10 cellular contexts compared by ENCODE assay signal in the genomic region with DNA sequence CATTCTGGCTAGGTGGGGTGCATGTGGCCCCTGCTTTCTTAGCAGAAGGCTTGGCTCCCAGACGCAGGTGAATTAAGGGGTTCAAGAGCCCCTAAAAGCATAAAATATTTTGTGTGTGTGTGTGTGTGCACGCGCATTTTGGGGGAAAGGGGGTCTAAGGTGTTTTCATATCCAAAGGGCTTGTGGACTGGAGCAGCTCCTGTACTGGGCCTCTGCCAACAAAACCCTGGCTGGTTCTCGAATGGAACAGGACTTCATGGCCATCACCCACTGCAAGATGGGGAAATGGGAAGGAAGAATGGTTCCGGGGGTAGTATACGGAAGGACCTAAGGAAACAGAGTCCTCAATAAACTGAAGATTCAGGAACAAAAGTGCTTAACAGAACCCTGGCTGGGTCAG. TPM values are rescaled to one million over a fixed set of nuclear protein-coding genes. Genes with fewer than 3 reads are reported as not detected.
A peak's percentile ranks its signal among the peaks of the same experiment; 100 is the strongest.
DNase-seq lines count a peak whose midpoint lies in the region; TF ChIP-seq lines count a peak whose summit lies in the region.
"Had no signal": no experiment of that assay in that cellular context is flagged by ENCODE, and none has a peak within 500 bp of the region (broad histone marks: within the 10 kb centered on the region; RNA-seq: fewer than 3 reads in every experiment).

No MANE protein-coding gene starts in this region.

- no peaks in the 10 kb centered on the region for H3K27me3 ChIP-seq in thyroid gland

- H3K4me1 Mint-ChIP-seq in activated CD4-positive, alpha-beta memory T cell treated with anti-CD3 and anti-CD28 coated beads, Interleukin-2, amount 10 ng/mL, durations not matched to agents 7 days and 5 days, result peaks cover 57% of the 10 kb centered on the region
- H3K4me1 Mint-ChIP-seq in activated CD4-positive, alpha-beta memory T cell treated with anti-CD3 and anti-CD28 coated beads for 36 hours (ENCODE audit: low read depth), result peaks cover 41% of the 10 kb centered on the region
- H3K4me1 Mint-ChIP-seq in endothelial cell (ENCODE audit: unreplicated experiment), result peaks cover 61% of the 10 kb centered on the region

- H3K36me3 ChIP-seq in thyroid gland, result no peaks in the 10 kb centered on the region

- H3K36me3 Mint-ChIP-seq in activated CD4-positive, alpha-beta memory T cell treated with anti-CD3 and anti-CD28 coated beads, Interleukin-2, amount 10 ng/mL, durations not matched to agents 7 days and 5 days (ENCODE audit: low read depth), result peaks cover 45% of the 10 kb centered on the region
- peaks cover 25% of the 10 kb centered on the region for H3K36me3 Mint-ChIP-seq in activated CD4-positive, alpha-beta memory T cell treated with anti-CD3 and anti-CD28 coated beads for 36 hours
- H3K36me3 Mint-ChIP-seq in endothelial cell (ENCODE audit: low read depth, unreplicated experiment), result peaks cover 16% of the 10 kb centered on the region

- CTCF ChIA-PET in activated CD4-positive, alpha-beta memory T cell treated with anti-CD3 and anti-CD28 coated beads, Interleukin-2, amount 10 ng/mL, durations not matched to agents 7 days and 5 days (lab: Charles Lee), result interaction anchor here (0.6 to 4.7 kb wide), 15 partner anchors 9 to 184 kb away, joined by 3 to 28 read pairs (median 12); partner anchors contain the start of genes C12orf57, ENO2, LRRC23 and PTPN6
- CTCF ChIA-PET in activated CD4-positive, alpha-beta memory T cell treated with anti-CD3 and anti-CD28 coated beads for 36 hours (lab: Charles Lee), result interaction anchor here (0.6 to 4.8 kb wide), 17 partner anchors 10 to 185 kb away, joined by 3 to 42 read pairs (median 8); partner anchors contain the start of genes C12orf57, C1RL, ENO2 and RNU7-1

- peaks cover 25 to 32% of the 10 kb centered on the region in 2 donors for H3K4me1 ChIP-seq in thyroid gland

- H3K27me3 Mint-ChIP-seq in activated CD4-positive, alpha-beta memory T cell treated with anti-CD3 and anti-CD28 coated beads, Interleukin-2, amount 10 ng/mL, durations not matched to agents 7 days and 5 days, result no peaks in the 10 kb centered on the region
- no peaks in the 10 kb centered on the region for H3K27me3 Mint-ChIP-seq in activated CD4-positive, alpha-beta memory T cell treated with anti-CD3 and anti-CD28 coated beads for 36 hours
- H3K27me3 Mint-ChIP-seq in endothelial cell (ENCODE audit: unreplicated experiment), result peaks cover 30% of the 10 kb centered on the region

- no peak overlapping the region for H3K4me3 Mint-ChIP-seq in activated CD4-positive, alpha-beta memory T cell treated with anti-CD3 and anti-CD28 coated beads, Interleukin-2, amount 10 ng/mL, durations not matched to agents 7 days and 5 days
- no peak overlapping the region for H3K4me3 Mint-ChIP-seq in activated CD4-positive, alpha-beta memory T cell treated with anti-CD3 and anti-CD28 coated beads for 36 hours
- H3K4me3 Mint-ChIP-seq in endothelial cell (ENCODE audit: unreplicated experiment), result no peak overlapping the region

- H3K9me3 ChIP-seq in thyroid gland, result no peaks in the 10 kb centered on the region

- WGBS in thyroid gland, 2 donors, result 50 to 58% methylated on average over 6 of the region's 6 CpGs

- POLR2A ChIA-PET in activated CD4-positive, alpha-beta memory T cell treated with anti-CD3 and anti-CD28 coated beads, Interleukin-2, amount 10 ng/mL, durations not matched to agents 7 days and 5 days (lab: Charles Lee), result interaction anchor here (0.8 to 19.4 kb wide), 10 partner anchors 12 to 184 kb away, joined by 3 to 295 read pairs (median 3); partner anchors contain the start of genes C12orf57, LPCAT3, PTPN6 and RNU7-1
- POLR2A ChIA-PET in activated CD4-positive, alpha-beta memory T cell treated with anti-CD3 and anti-CD28 coated beads for 36 hours (lab: Charles Lee), result interaction anchor here (0.8 to 4.7 kb wide), 5 partner anchors 11 to 51 kb away, joined by 3 to 39 read pairs (median 10); partner anchors contain the start of genes C12orf57, RNU7-1 and SPSB2

- TF ChIP-seq CTCF in endothelial cell (IDR thresholded peaks at IDR 0.05; ENCODE audit: unreplicated experiment) (no peak), thyroid gland (IDR thresholded peaks at IDR 0.05) (no peak)

- H3K9me3 Mint-ChIP-seq in activated CD4-positive, alpha-beta memory T cell treated with anti-CD3 and anti-CD28 coated beads, Interleukin-2, amount 10 ng/mL, durations not matched to agents 7 days and 5 days, result no peaks in the 10 kb centered on the region
- H3K9me3 Mint-ChIP-seq in activated CD4-positive, alpha-beta memory T cell treated with anti-CD3 and anti-CD28 coated beads for 36 hours, result no peaks in the 10 kb centered on the region
- no peaks in the 10 kb centered on the region for H3K9me3 Mint-ChIP-seq in endothelial cell (ENCODE audit: unreplicated experiment)
- H3K9me3 Mint-ChIP-seq: activated T-cell treated with anti-CD3 and anti-CD28 coated beads, Interleukin-2, amount 50 U/mL, for 4 hours had no signal

- peak overlapping the region; percentile 45 for H3K27ac Mint-ChIP-seq in activated CD4-positive, alpha-beta memory T cell treated with anti-CD3 and anti-CD28 coated beads, Interleukin-2, amount 10 ng/mL, durations not matched to agents 7 days and 5 days
- no peak overlapping the region for H3K27ac Mint-ChIP-seq in activated CD4-positive, alpha-beta memory T cell treated with anti-CD3 and anti-CD28 coated beads for 36 hours
- peak overlapping the region; percentile 97 for H3K27ac Mint-ChIP-seq in endothelial cell (ENCODE audit: unreplicated experiment)

- H3K4me3 ChIP-seq in thyroid gland (replicated peaks in 1 of 3), result no peak overlapping the region
- H3K4me3 ChIP-seq: smooth muscle cell had no signal

- no peak for DNase-seq in activated CD4-positive, alpha-beta memory T cell treated with anti-CD3 and anti-CD28 coated beads, Interleukin-2, amount 10 ng/mL, durations not matched to agents 7 days and 5 days
- DNase-seq in activated CD4-positive, alpha-beta memory T cell treated with anti-CD3 and anti-CD28 coated beads for 36 hours, result no peak
- DNase-seq in endothelial cell (ENCODE audit: low spot score) (no peak), thyroid gland (no peak), DMS 273 treated with DMSO at 0.1 percent for 48 hours (lab: John Stamatoyannopoulos, UW) (no peak), NCI-H345 (lab: John Stamatoyannopoulos, UW) (no peak)

- TF ChIP-seq POLR2A in thyroid gland (IDR thresholded peaks at IDR 0.05), result no peak

- H3K27ac ChIP-seq in thyroid gland, result peak overlapping the region; percentile 93 to 99 (median 98)

- intact Hi-C loops in activated CD4-positive, alpha-beta memory T cell treated with anti-CD3 and anti-CD28 coated beads for 36 hours (cut with micrococcal nuclease), result loop anchor here (1.0 to 5.0 kb wide), 6 partner anchors 14 to 185 kb away; partner anchors contain the start of genes C12orf57, C1R and C1RL
- intact Hi-C loops in thyroid gland (cut with DNase I), result no loop called here

RNA-seq across cellular contexts. Expression of gene ATN1, which starts 3.9 kb away (rescaled TPM):
- 10 to 100 TPM; 33.9 to 34.6 TPM for total RNA-seq in activated CD4-positive, alpha-beta memory T cell treated with anti-CD3 and anti-CD28 coated beads, Interleukin-2, amount 10 ng/mL, durations not matched to agents 7 days and 5 days
- total RNA-seq in activated CD4-positive, alpha-beta memory T cell treated with anti-CD3 and anti-CD28 coated beads for 36 hours, result 10 to 100 TPM; 34.8 to 37.8 TPM
- total RNA-seq in endothelial cell (ENCODE audit: unreplicated experiment) (144 TPM), thyroid gland (100 to 1,000 TPM in 1 of 4 donors, 10 to 100 TPM in 3; 53.3 to 100 (median 84.9) TPM)

RNA-seq across cellular contexts. Expression of gene ENO2, which starts 9.5 kb away (rescaled TPM):
- total RNA-seq in activated CD4-positive, alpha-beta memory T cell treated with anti-CD3 and anti-CD28 coated beads, Interleukin-2, amount 10 ng/mL, durations not matched to agents 7 days and 5 days, result 100 to 1,000 TPM; 206 to 207 TPM
- total RNA-seq in activated CD4-positive, alpha-beta memory T cell treated with anti-CD3 and anti-CD28 coated beads for 36 hours, result 100 to 1,000 TPM; 185 to 193 TPM
- total RNA-seq in endothelial cell (ENCODE audit: unreplicated experiment) (5.3 TPM), thyroid gland (10 to 100 TPM; 13.0 to 25.3 (median 19.8) TPM)

RNA-seq across cellular contexts. Expression of gene LRRC23, which starts 19.2 kb away (rescaled TPM):
- total RNA-seq in activated CD4-positive, alpha-beta memory T cell treated with anti-CD3 and anti-CD28 coated beads, Interleukin-2, amount 10 ng/mL, durations not matched to agents 7 days and 5 days, result 1 to 10 TPM; 5.7 to 6.1 TPM
- 1 to 10 TPM; 6.8 to 7.8 TPM for total RNA-seq in activated CD4-positive, alpha-beta memory T cell treated with anti-CD3 and anti-CD28 coated beads for 36 hours
- total RNA-seq in endothelial cell (ENCODE audit: unreplicated experiment), result 5.7 TPM
- total RNA-seq in thyroid gland, result 10 to 100 TPM in 3 of 4 donors, 1 to 10 TPM in 1; 8.7 to 16.4 (median 13.0) TPM

RNA-seq across cellular contexts. Expression of gene RNU7-1, which starts 19.8 kb away (rescaled TPM):
- total RNA-seq in activated CD4-positive, alpha-beta memory T cell treated with anti-CD3 and anti-CD28 coated beads, Interleukin-2, amount 10 ng/mL, durations not matched to agents 7 days and 5 days, result not detected
- total RNA-seq in activated CD4-positive, alpha-beta memory T cell treated with anti-CD3 and anti-CD28 coated beads for 36 hours, result not detected
- total RNA-seq in endothelial cell (ENCODE audit: unreplicated experiment), result not detected
- total RNA-seq in thyroid gland, result not detected
- total RNA-seq: activated T-cell treated with anti-CD3 and anti-CD28 coated beads, Interleukin-2, amount 50 U/mL, for 4 hours; kidney; smooth muscle cell; urinary bladder had no signal

RNA-seq across cellular contexts. Expression of gene C12orf57, which starts 20.0 kb away (rescaled TPM):
- 100 to 1,000 TPM; 141 TPM for total RNA-seq in activated CD4-positive, alpha-beta memory T cell treated with anti-CD3 and anti-CD28 coated beads, Interleukin-2, amount 10 ng/mL, durations not matched to agents 7 days and 5 days
- total RNA-seq in activated CD4-positive, alpha-beta memory T cell treated with anti-CD3 and anti-CD28 coated beads for 36 hours, result 100 to 1,000 TPM; 257 to 272 TPM
- total RNA-seq in endothelial cell (ENCODE audit: unreplicated experiment), result 225 TPM
- 100 to 1,000 TPM; 344 to 666 (median 383) TPM for total RNA-seq in thyroid gland

Comparison
In these comparisons a context has a peak if more than half of its experiments do, and no peak if none do; other contexts are left out.
1. RNA of gene ENO2, which starts 9.5 kb away (total RNA-seq): 206 to 207 TPM in activated CD4-positive, alpha-beta memory T cell treated with anti-CD3 and anti-CD28 coated beads, Interleukin-2, amount 10 ng/mL, durations not matched to agents 7 days and 5 days and 185 to 193 TPM in activated CD4-positive, alpha-beta memory T cell treated with anti-CD3 and anti-CD28 coated beads for 36 hours; 13.0 to 25.3 TPM in thyroid gland and 5.3 TPM in endothelial cell (single experiment); every median in the first group is over 4 times any median in the second.